In genomic region chr1:28716336-28716735, GRCh38 we compare ENCODE assay signal across 1 cellular context.
A peak's percentile ranks its signal among the peaks of the same experiment; 100 is the strongest.
TF ChIP-seq lines count a peak whose summit lies in the region.

No MANE protein-coding gene starts in this region.

TF ChIP-seq in K562, 482 proteins besides CTCF, POLR2A, EP300 and RAD21 (continued from another document):
- TF ChIP-seq MTA3 (IDR thresholded peaks at IDR 0.05; ENCODE audit: borderline replicate concordance), result 0 out of 2 replicates have a peak, but pooled peaks have one; percentile 28
- TF ChIP-seq FOXK2 (conservative IDR thresholded peaks at IDR 0.05 in 1 of 2, IDR thresholded peaks at IDR 0.05 in 1 of 2; ENCODE audit: low read depth in 2 of 2), result no peak
- TF ChIP-seq SNIP1 (IDR thresholded peaks at IDR 0.05; ENCODE audit: low read depth), result no peak
- TF ChIP-seq NCOR1 (IDR thresholded peaks at IDR 0.05), result no peak
- no peak for TF ChIP-seq ZNF124 (CRISPR knock-in tag; IDR thresholded peaks at IDR 0.05)
TF ChIP-seq in K562: peak in this region for 1.
